In genomic region chr14:99215277-99215676, GRCh38 we compare ENCODE assay signal across 9 cellular contexts. TPM values are rescaled to one million over a fixed set of nuclear protein-coding genes. Genes with fewer than 3 reads are reported as not detected.
A peak's percentile ranks its signal among the peaks of the same experiment; 100 is the strongest.
DNase-seq lines count a peak whose midpoint lies in the region; ATAC-seq lines count a peak whose summit lies in the region.
"Had no signal": no experiment of that assay in that cellular context is flagged by ENCODE, and none has a peak within 500 bp of the region (broad histone marks: within the 10 kb centered on the region; RNA-seq: fewer than 3 reads in every experiment).

No MANE protein-coding gene starts in this region.

- H3K9me3 ChIP-seq in adipocyte (ENCODE audit: control insufficient read depth, low read length): no peaks in the 10 kb centered on the region

- H3K27me3 Mint-ChIP-seq in activated T-cell treated with anti-CD3 and anti-CD28 coated beads, Interleukin-2, amount 50 U/mL, for 72 hours (ENCODE audit: low read depth): no peaks in the 10 kb centered on the region

- H3K27ac Mint-ChIP-seq in activated T-cell treated with anti-CD3 and anti-CD28 coated beads, Interleukin-2, amount 50 U/mL, for 72 hours: peak overlapping the region; percentile 89

- H3K36me3 Mint-ChIP-seq in activated T-cell treated with anti-CD3 and anti-CD28 coated beads, Interleukin-2, amount 50 U/mL, for 72 hours (ENCODE audit: insufficient read depth in 2 of 2): peaks cover 4 to 23% of the 10 kb centered on the region in 2 donors

- no peaks in the 10 kb centered on the region for H3K9me3 Mint-ChIP-seq in activated T-cell treated with anti-CD3 and anti-CD28 coated beads, Interleukin-2, amount 50 U/mL, for 72 hours

- H3K9ac ChIP-seq in adipocyte (ENCODE audit: low read length): no peak overlapping the region

- peaks cover 99% of the 10 kb centered on the region for H3K4me1 Mint-ChIP-seq in activated T-cell treated with anti-CD3 and anti-CD28 coated beads, Interleukin-2, amount 50 U/mL, for 72 hours (ENCODE audit: low read depth)

- no peak for ATAC-seq in activated T-cell treated with anti-CD3 and anti-CD28 coated beads, Interleukin-2, amount 50 U/mL, for 72 hours (replicated peaks in 1 of 2)

- H3K4me3 ChIP-seq in adipocyte (ENCODE audit: low read length): peak overlapping the region; percentile 69

- DNase-seq in activated T-cell treated with anti-CD3 and anti-CD28 coated beads, Interleukin-2, amount 50 U/mL, for 72 hours: no peak
- DNase-seq in activated T-cell treated with anti-CD3 and anti-CD28 coated beads, Interleukin-2, amount 50 U/mL, for 48 hours: no peak
- DNase-seq in adipocyte (ENCODE audit: low read depth) (peak; percentile 93), iris pigment epithelial cell (ENCODE audit: low read depth) (peak; percentile 47), superior temporal gyrus (ENCODE audit: extremely low spot score) (peak; percentile 48), NOMO-1 treated with DMSO at 0.1 percent for 48 hours (lab: John Stamatoyannopoulos, UW; ENCODE audit: unreplicated experiment) (no peak), globus pallidus (ENCODE audit: low spot score) (no peak), NCI-H1417 (lab: John Stamatoyannopoulos, UW) (no peak)
- DNase-seq: NCI-H524 treated with DMSO at 0.1 percent for 48 hours had no signal

- H3K36me3 ChIP-seq in adipocyte (ENCODE audit: control insufficient read depth, insufficient read depth, low read length, severe bottlenecking): no peaks in the 10 kb centered on the region

- peaks cover 29% of the 10 kb centered on the region for H3K27me3 ChIP-seq in adipocyte (replicated peaks; ENCODE audit: control insufficient read depth, insufficient read depth, low read length)

- peak overlapping the region; percentile 79 to 82 for H3K4me3 Mint-ChIP-seq in activated T-cell treated with anti-CD3 and anti-CD28 coated beads, Interleukin-2, amount 50 U/mL, for 72 hours

- no peaks in the 10 kb centered on the region for H3K4me1 ChIP-seq in adipocyte (ENCODE audit: control insufficient read depth, insufficient read depth, low read length)

RNA-seq across cellular contexts. Expression of gene BCL11B, which starts 56.7 kb away (rescaled TPM):
- 10 to 100 TPM; 54.4 to 58.0 TPM for total RNA-seq in activated T-cell treated with anti-CD3 and anti-CD28 coated beads, Interleukin-2, amount 50 U/mL, for 72 hours

Comparison
In these comparisons a context has a peak if more than half of its experiments do, and no peak if none do; other contexts are left out.
1. DNase-seq: peak in adipocyte (single experiment), iris pigment epithelial cell (single experiment) and superior temporal gyrus (single experiment); none in activated T-cell treated with anti-CD3 and anti-CD28 coated beads, Interleukin-2, amount 50 U/mL, for 72 hours (0 of 2), activated T-cell treated with anti-CD3 and anti-CD28 coated beads, Interleukin-2, amount 50 U/mL, for 48 hours (0 of 2), NOMO-1 treated with DMSO at 0.1 percent for 48 hours (single experiment), globus pallidus (single experiment) and NCI-H1417 (0 of 3).